ENCODE assay signal across 19 cellular contexts in genomic region chr2:67666386-67667053, GRCh38.
DNase-seq lines count a peak whose midpoint lies in the region; ATAC-seq, FAIRE-seq and TF ChIP-seq lines count a peak whose summit lies in the region.
"Had no signal": no experiment of that assay in that cellular context is flagged by ENCODE, and none has a peak within 500 bp of the region (broad histone marks: within the 10 kb centered on the region; RNA-seq: fewer than 3 reads in every experiment).

No MANE protein-coding gene starts in this region.

- intact Hi-C loops in HepG2 (cut with micrococcal nuclease; ENCODE audit: unreplicated experiment), result no loop called here
- intact Hi-C loops in left ventricle myocardium inferior (cut with micrococcal nuclease), result no loop called here

- TF ChIP-seq RAD21 in liver (IDR thresholded peaks at IDR 0.05) (no peak), HepG2 (CRISPR knock-in tag; IDR thresholded peaks at IDR 0.05) (no peak)

- H3K4me3 ChIP-seq in liver (ENCODE audit: low read depth in 1 of 3, low read length in 3 of 3), result no peak overlapping the region
- no peak overlapping the region for H3K4me3 ChIP-seq in HepG2 (replicated peaks in 1 of 3; ENCODE audit: insufficient read depth in 1 of 3, low read depth in 2 of 3, low read length in 3 of 3)
- H3K4me3 ChIP-seq in left ventricle myocardium inferior, result no peak overlapping the region
- H3K4me3 ChIP-seq in rectal smooth muscle tissue (ENCODE audit: low read length), result no peak overlapping the region
- H3K4me3 ChIP-seq: A549, mucosa of descending colon had no signal

- CTCF ChIA-PET in HepG2 (lab: Yijun Ruan, JAX; ENCODE audit: low intra/inter-chr PET ratio, low total read pairs), result no interaction called here

- H3K9me3 ChIP-seq in liver (ENCODE audit: control insufficient read depth in 4 of 4, low read length in 3 of 4), result no peaks in the 10 kb centered on the region
- no peaks in the 10 kb centered on the region for H3K9me3 ChIP-seq in HepG2 (ENCODE audit: low read length)
- no peaks in the 10 kb centered on the region for H3K9me3 ChIP-seq in left ventricle myocardium inferior (replicated peaks)
- H3K9me3 ChIP-seq: A549, mucosa of descending colon had no signal

- POLR2A ChIA-PET in HepG2 (lab: Yijun Ruan, JAX), result no interaction called here

- H3K4me2 ChIP-seq in HepG2 (ENCODE audit: low read depth, low read length), result no peak overlapping the region
- H3K4me2 ChIP-seq: A549 had no signal

- no peaks in the 10 kb centered on the region for H3K79me2 ChIP-seq in HepG2 (ENCODE audit: insufficient read depth, low read length)
- H3K79me2 ChIP-seq: parathyroid adenoma had no signal

- no peak overlapping the region for H3K27ac ChIP-seq in liver (ENCODE audit: low read depth in 1 of 2, low read length in 2 of 2)
- no peak overlapping the region for H3K27ac ChIP-seq in HepG2 (ENCODE audit: extremely low read length, insufficient read depth, low read length)
- H3K27ac ChIP-seq in left ventricle myocardium inferior (replicated peaks), result peak overlapping the region; percentile 77
- H3K27ac ChIP-seq in rectal smooth muscle tissue (ENCODE audit: low read depth, low read length), result peak overlapping the region; percentile 12
- H3K27ac ChIP-seq: A549, parathyroid adenoma had no signal

- no peak for DNase-seq in HepG2 (ENCODE audit: low spot score)
- peak; percentile 29 for DNase-seq in left ventricle myocardium inferior
- DNase-seq in activated effector memory CD4-positive, alpha-beta T cell treated with anti-CD3 and anti-CD28 coated beads, Interleukin-2, amount 50 U/mL, for 16 hours, result no peak
- DNase-seq in DMS153 (lab: John Stamatoyannopoulos, UW), result no peak
- DNase-seq in H54 (ENCODE audit: insufficient read length, low spot score), result no peak
- DNase-seq in UCSD-AML1 (lab: John Stamatoyannopoulos, UW; ENCODE audit: unreplicated experiment), result no peak
- DNase-seq: activated CD4-positive, alpha-beta T cell treated with anti-CD3 and anti-CD28 coated beads, Interleukin-2, amount 50 U/mL, for 4 hours; activated T-cell treated with anti-CD3 and anti-CD28 coated beads, Interleukin-2, amount 50 U/mL, for 4 hours; C1 segment of cervical spinal cord; H7; hypothalamus; mucosa of descending colon; NCI-H1436; T-helper 1 cell had no signal

- TF ChIP-seq CTCF in liver (IDR thresholded peaks at IDR 0.05; ENCODE audit: low read depth, low read length, missing input control), result no peak
- no peak for TF ChIP-seq CTCF in HepG2 (CRISPR knock-in tag; IDR thresholded peaks at IDR 0.05)
- no peak for TF ChIP-seq CTCF in left ventricle myocardium inferior (IDR thresholded peaks at IDR 0.05; ENCODE audit: borderline replicate concordance)

- in situ Hi-C loops in HepG2 (cut with HindIII; ENCODE audit: extremely low pct_ligation_motif_present, low pct_unique_long_range_greater_than_20kb), result no loop called here

- no peak overlapping the region for H2AFZ ChIP-seq in HepG2 (ENCODE audit: low read length)
- H2AFZ ChIP-seq: parathyroid adenoma had no signal

- no peak for ATAC-seq in HepG2
- ATAC-seq: A549; activated T-cell treated with anti-CD3 and anti-CD28 coated beads, Interleukin-2, amount 50 U/mL, for 4 hours; mucosa of descending colon; stimulated activated effector memory CD8-positive, alpha-beta T cell treated with anti-CD3 and anti-CD28 coated beads, Interleukin-12 subunit alpha, Interleukin-12 subunit beta, amount 100 ng/mL, for 72 hours had no signal

- H3K36me3 ChIP-seq in liver (ENCODE audit: control insufficient read depth in 4 of 4, insufficient read depth in 3 of 4, low read depth in 1 of 4, low read length in 3 of 4) (no peaks in the 10 kb centered on the region), HepG2 (replicated peaks in 1 of 2; ENCODE audit: control insufficient read depth in 1 of 2, insufficient read depth in 2 of 2, low read length in 2 of 2) (no peaks in the 10 kb centered on the region), left ventricle myocardium inferior (no peaks in the 10 kb centered on the region), rectal smooth muscle tissue (ENCODE audit: control insufficient read depth, insufficient read depth, low read length) (no peaks in the 10 kb centered on the region)

- H3K4me1 ChIP-seq in liver (ENCODE audit: control insufficient read depth in 4 of 4, insufficient read depth in 4 of 4, low read length in 3 of 4) (no peaks in the 10 kb centered on the region), HepG2 (ENCODE audit: insufficient read depth, low read length) (peaks cover 10% of the 10 kb centered on the region), left ventricle myocardium inferior (peaks cover 28% of the 10 kb centered on the region), rectal smooth muscle tissue (ENCODE audit: control insufficient read depth, insufficient read depth, low read length) (peaks cover 8% of the 10 kb centered on the region)
- H3K4me1 ChIP-seq: A549, parathyroid adenoma had no signal

- TF ChIP-seq EP300 in HepG2 (IDR thresholded peaks at IDR 0.05; ENCODE audit: low read depth in 2 of 2, low read length in 2 of 2) (no peak), HepG2 (CRISPR knock-in tag; IDR thresholded peaks at IDR 0.05; ENCODE audit: borderline replicate concordance) (no peak)

- H3K27me3 ChIP-seq in liver (ENCODE audit: control insufficient read depth in 4 of 4, insufficient read depth in 4 of 4, low read length in 3 of 4) (peaks cover 0 to 2% (median 0%) of the 10 kb centered on the region in 4 donors), HepG2 (ENCODE audit: control insufficient read depth in 1 of 2, insufficient read depth in 2 of 2, low read length in 2 of 2) (no peaks in the 10 kb centered on the region), left ventricle myocardium inferior (ENCODE audit: low read depth) (no peaks in the 10 kb centered on the region), rectal smooth muscle tissue (ENCODE audit: control insufficient read depth, insufficient read depth, low read length) (no peaks in the 10 kb centered on the region)

- BruUV-seq in HepG2 (replicated peaks; lab: Mats Ljungman, UMichigan), result no TSS peak

- H3K9ac ChIP-seq in liver (ENCODE audit: low read depth in 1 of 2, low read length in 2 of 2) (no peak overlapping the region), HepG2 (ENCODE audit: insufficient read depth, low read depth, low read length) (no peak overlapping the region), rectal smooth muscle tissue (ENCODE audit: low read length) (no peak overlapping the region)
- H3K9ac ChIP-seq: parathyroid adenoma had no signal

- TF ChIP-seq POLR2A in HepG2 (IDR thresholded peaks at IDR 0.05; ENCODE audit: insufficient read depth in 1 of 2, low read depth in 2 of 2, low read length in 2 of 2) (no peak), H54 (IDR thresholded peaks at IDR 0.05; ENCODE audit: low read depth, low read length) (no peak)

- H4K20me1 ChIP-seq in HepG2 (ENCODE audit: insufficient read depth, low read length), result no peaks in the 10 kb centered on the region

- FAIRE-seq in HepG2 (lab: Jason Lieb, UNC) (no peak), H54 (lab: Jason Lieb, UNC) (no peak)
- FAIRE-seq: A549 had no signal

- 60% methylated on average over 5 of the region's 5 CpGs for WGBS in liver
- 6% methylated on average over 5 of the region's 5 CpGs for WGBS in HepG2 (ENCODE audit: low lambda C conversion rate)

TF ChIP-seq in liver, 16 proteins besides CTCF, POLR2A, EP300 and RAD21 (continues in another document):
- no peak for TF ChIP-seq FOXA2 (IDR thresholded peaks at IDR 0.05)

TF ChIP-seq in HepG2, 621 proteins besides CTCF, POLR2A, EP300 and RAD21 (continues in another document):
- TF ChIP-seq ARID3A (IDR thresholded peaks at IDR 0.05; ENCODE audit: low read depth, low read length), result no peak
- no peak for TF ChIP-seq ZNF781 (CRISPR knock-in tag; IDR thresholded peaks at IDR 0.05; ENCODE audit: borderline replicate concordance, not compliant biosample characterization)
- TF ChIP-seq ZNF784 (CRISPR knock-in tag; IDR thresholded peaks at IDR 0.05; ENCODE audit: borderline replicate concordance), result no peak
- no peak for TF ChIP-seq SP5 (CRISPR knock-in tag; IDR thresholded peaks at IDR 0.05; ENCODE audit: borderline replicate concordance, low read depth)
- no peak for TF ChIP-seq IRF2 (CRISPR knock-in tag; IDR thresholded peaks at IDR 0.05)

Comparison
In these comparisons a context has a peak if more than half of its experiments do, and no peak if none do; other contexts are left out.
1. H3K27ac ChIP-seq: peak in left ventricle myocardium inferior (single experiment) and rectal smooth muscle tissue (single experiment); none in liver (0 of 2) and HepG2 (single experiment).